Comparison of ENCODE assay signal across 17 cellular contexts in the genomic region with DNA sequence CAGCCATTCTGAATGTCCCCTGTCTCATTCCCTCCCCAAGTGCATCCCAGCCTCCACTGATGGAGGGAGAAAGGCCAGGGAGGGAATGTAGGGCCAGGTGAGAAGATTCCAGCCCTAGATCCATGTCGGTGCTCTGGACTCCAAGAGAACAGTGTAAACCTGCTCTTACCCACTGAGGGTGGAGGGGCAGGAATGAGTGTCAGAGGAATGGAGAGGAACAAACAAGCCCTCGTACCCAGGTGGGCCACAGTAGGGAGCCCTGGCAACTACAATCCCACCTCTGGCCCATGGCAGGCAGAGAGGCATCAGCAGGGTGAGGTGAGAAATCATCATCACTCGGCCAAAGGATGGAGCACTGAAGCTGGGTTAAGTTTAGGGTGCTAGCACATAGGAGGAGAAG. TPM values are rescaled to one million over a fixed set of nuclear protein-coding genes. Genes with fewer than 3 reads are reported as not detected.
DNase-seq lines count a peak whose midpoint lies in the region; ATAC-seq and FAIRE-seq lines count a peak whose summit lies in the region.
"Had no signal": no experiment of that assay in that cellular context is flagged by ENCODE, and none has a peak within 500 bp of the region (broad histone marks: within the 10 kb centered on the region; RNA-seq: fewer than 3 reads in every experiment).

No MANE protein-coding gene starts in this region.

- H3K4me1 Mint-ChIP-seq in activated T-cell treated with anti-CD3 and anti-CD28 coated beads, Interleukin-2, amount 50 U/mL, for 24 hours (ENCODE audit: low read depth), result peaks cover 10% of the 10 kb centered on the region
- H3K4me1 Mint-ChIP-seq in activated T-cell treated with anti-CD3 and anti-CD28 coated beads, Interleukin-2, amount 50 U/mL, for 72 hours (ENCODE audit: low read depth), result peaks cover 12% of the 10 kb centered on the region
- H3K4me1 Mint-ChIP-seq in central memory CD8-positive, alpha-beta T cell, result peaks cover 7% of the 10 kb centered on the region
- peaks cover 7 to 20% (median 12%) of the 10 kb centered on the region in 7 donors for H3K4me1 Mint-ChIP-seq in naive thymus-derived CD4-positive, alpha-beta T cell

- FAIRE-seq in urothelium cell line (lab: Jason Lieb, UNC), result peak; percentile 42
- FAIRE-seq: small intestine had no signal

- peak overlapping the region; percentile 42 for H3K27ac Mint-ChIP-seq in activated T-cell treated with anti-CD3 and anti-CD28 coated beads, Interleukin-2, amount 50 U/mL, for 24 hours
- H3K27ac Mint-ChIP-seq in activated T-cell treated with anti-CD3 and anti-CD28 coated beads, Interleukin-2, amount 50 U/mL, for 72 hours, result no peak overlapping the region
- H3K27ac Mint-ChIP-seq in central memory CD8-positive, alpha-beta T cell (ENCODE audit: low read depth), result peak overlapping the region; percentile 73
- peak overlapping the region in 7 of 9 donors; percentile 15 to 74 (median 41) for H3K27ac Mint-ChIP-seq in naive thymus-derived CD4-positive, alpha-beta T cell

- no peak overlapping the region for H3K4me3 Mint-ChIP-seq in activated T-cell treated with anti-CD3 and anti-CD28 coated beads, Interleukin-2, amount 50 U/mL, for 24 hours
- no peak overlapping the region for H3K4me3 Mint-ChIP-seq in activated T-cell treated with anti-CD3 and anti-CD28 coated beads, Interleukin-2, amount 50 U/mL, for 72 hours
- no peak overlapping the region for H3K4me3 Mint-ChIP-seq in central memory CD8-positive, alpha-beta T cell
- no peak overlapping the region for H3K4me3 Mint-ChIP-seq in naive thymus-derived CD4-positive, alpha-beta T cell
- H3K4me3 Mint-ChIP-seq: activated CD4-positive, alpha-beta T cell treated with anti-CD3 and anti-CD28 coated beads, Interleukin-2, amount 10 ng/mL, durations not matched to agents 24 days and 14 days had no signal

- CTCF ChIA-PET in naive thymus-derived CD4-positive, alpha-beta T cell (lab: Charles Lee), result interaction anchor here (1.5 to 2.9 kb wide), 3 partner anchors 83 to 104 kb away, joined by 4 to 71 read pairs (median 20); partner anchors contain the start of gene DDX27

- no peaks in the 10 kb centered on the region for H3K9me3 ChIP-seq in naive thymus-derived CD4-positive, alpha-beta T cell (ENCODE audit: control insufficient read depth in 2 of 3, low read length in 3 of 3)
- H3K9me3 ChIP-seq: BLaER1 treated with 17β-estradiol and CSF1 and Interleukin-3, amounts not matched to agents 10 nM and 100 nM; Peyer's patch; testis had no signal

- H3K27me3 Mint-ChIP-seq in activated T-cell treated with anti-CD3 and anti-CD28 coated beads, Interleukin-2, amount 50 U/mL, for 24 hours, result no peaks in the 10 kb centered on the region
- H3K27me3 Mint-ChIP-seq in activated T-cell treated with anti-CD3 and anti-CD28 coated beads, Interleukin-2, amount 50 U/mL, for 72 hours (ENCODE audit: low read depth), result no peaks in the 10 kb centered on the region
- H3K27me3 Mint-ChIP-seq in central memory CD8-positive, alpha-beta T cell, result no peaks in the 10 kb centered on the region
- no peaks in the 10 kb centered on the region for H3K27me3 Mint-ChIP-seq in naive thymus-derived CD4-positive, alpha-beta T cell
- H3K27me3 Mint-ChIP-seq: activated CD4-positive, alpha-beta T cell treated with anti-CD3 and anti-CD28 coated beads, Interleukin-2, amount 10 ng/mL, durations not matched to agents 24 days and 14 days had no signal

- intact Hi-C loops in naive thymus-derived CD4-positive, alpha-beta T cell (cut with micrococcal nuclease), result loop anchor here (1.0 to 5.0 kb wide), 4 partner anchors 53 to 184 kb away; no protein-coding TSS in a partner anchor

- ATAC-seq in activated T-cell treated with anti-CD3 and anti-CD28 coated beads, Interleukin-2, amount 50 U/mL, for 72 hours (replicated peaks in 1 of 2), result no peak
- ATAC-seq in central memory CD8-positive, alpha-beta T cell (replicated peaks; ENCODE audit: extremely low read depth, poor library complexity, severe bottlenecking), result no peak
- no peak for ATAC-seq in naive thymus-derived CD4-positive, alpha-beta T cell
- ATAC-seq in GM19035 (IDR thresholded peaks at IDR 0.05; ENCODE audit: unreplicated experiment), result no peak

- POLR2A ChIA-PET in naive thymus-derived CD4-positive, alpha-beta T cell (lab: Charles Lee), result interaction anchor here (1.2 to 1.7 kb wide), 2 partner anchors 56 to 84 kb away, joined by 3 to 12 read pairs; partner anchors contain the start of gene DDX27

- H3K27me3 ChIP-seq in naive thymus-derived CD4-positive, alpha-beta T cell (ENCODE audit: control insufficient read depth in 2 of 2, insufficient read depth in 2 of 2, low read length in 2 of 2), result peaks cover 0 to 3% of the 10 kb centered on the region in 2 donors
- H3K27me3 ChIP-seq: BLaER1 treated with 17β-estradiol and CSF1 and Interleukin-3, amounts not matched to agents 10 nM and 100 nM; Peyer's patch; testis had no signal

- no peak overlapping the region for H3K27ac ChIP-seq in naive thymus-derived CD4-positive, alpha-beta T cell (ENCODE audit: low read depth, low read length)
- H3K27ac ChIP-seq: BLaER1 treated with 17β-estradiol and CSF1 and Interleukin-3, amounts not matched to agents 10 nM and 100 nM; Peyer's patch; testis had no signal

- H3K9me3 Mint-ChIP-seq in activated T-cell treated with anti-CD3 and anti-CD28 coated beads, Interleukin-2, amount 50 U/mL, for 24 hours, result no peaks in the 10 kb centered on the region
- no peaks in the 10 kb centered on the region for H3K9me3 Mint-ChIP-seq in activated T-cell treated with anti-CD3 and anti-CD28 coated beads, Interleukin-2, amount 50 U/mL, for 72 hours
- no peaks in the 10 kb centered on the region for H3K9me3 Mint-ChIP-seq in central memory CD8-positive, alpha-beta T cell
- no peaks in the 10 kb centered on the region for H3K9me3 Mint-ChIP-seq in naive thymus-derived CD4-positive, alpha-beta T cell
- H3K9me3 Mint-ChIP-seq: activated CD4-positive, alpha-beta T cell treated with anti-CD3 and anti-CD28 coated beads, Interleukin-2, amount 10 ng/mL, durations not matched to agents 24 days and 14 days had no signal

- peaks cover 82% of the 10 kb centered on the region for H3K36me3 Mint-ChIP-seq in activated T-cell treated with anti-CD3 and anti-CD28 coated beads, Interleukin-2, amount 50 U/mL, for 24 hours (ENCODE audit: low read depth)
- peaks cover 4 to 21% of the 10 kb centered on the region in 2 donors for H3K36me3 Mint-ChIP-seq in activated T-cell treated with anti-CD3 and anti-CD28 coated beads, Interleukin-2, amount 50 U/mL, for 72 hours (ENCODE audit: insufficient read depth in 2 of 2)
- peaks cover 50% of the 10 kb centered on the region for H3K36me3 Mint-ChIP-seq in central memory CD8-positive, alpha-beta T cell (ENCODE audit: insufficient read depth)
- peaks cover 0 to 28% (median 16%) of the 10 kb centered on the region in 5 donors for H3K36me3 Mint-ChIP-seq in naive thymus-derived CD4-positive, alpha-beta T cell

- no peaks in the 10 kb centered on the region for H3K4me1 ChIP-seq in naive thymus-derived CD4-positive, alpha-beta T cell (ENCODE audit: control insufficient read depth in 2 of 2, insufficient read depth in 2 of 2, low read length in 2 of 2)
- H3K4me1 ChIP-seq: BLaER1 treated with 17β-estradiol and CSF1 and Interleukin-3, amounts not matched to agents 10 nM and 100 nM; Peyer's patch had no signal

- H3K4me3 ChIP-seq in naive thymus-derived CD4-positive, alpha-beta T cell (ENCODE audit: low read length), result no peak overlapping the region
- H3K4me3 ChIP-seq: BLaER1 treated with 17β-estradiol and CSF1 and Interleukin-3, amounts not matched to agents 10 nM and 100 nM; Peyer's patch; testis had no signal

- no peak for DNase-seq in activated T-cell treated with anti-CD3 and anti-CD28 coated beads, Interleukin-2, amount 50 U/mL, for 24 hours
- DNase-seq in activated T-cell treated with anti-CD3 and anti-CD28 coated beads, Interleukin-2, amount 50 U/mL, for 72 hours, result no peak
- DNase-seq in central memory CD8-positive, alpha-beta T cell (ENCODE audit: low spot score in 2 of 2), result no peak
- no peak for DNase-seq in naive thymus-derived CD4-positive, alpha-beta T cell
- DNase-seq in urothelium cell line (ENCODE audit: low spot score), result no peak
- DNase-seq in DMS 273 (lab: John Stamatoyannopoulos, UW; ENCODE audit: unreplicated experiment), result no peak
- no peak for DNase-seq in NCI-H226
- DNase-seq: glutamatergic neuron; left ventricle myocardium superior; NCI-H1417 treated with DMSO at 0.1 percent for 48 hours; Peyer's patch; stimulated activated CD8-positive, alpha-beta memory T cell treated with anti-CD3 and anti-CD28 coated beads, Interleukin-4, amount 100 ng/mL, for 48 hours; testis had no signal

- H3K36me3 ChIP-seq in naive thymus-derived CD4-positive, alpha-beta T cell (ENCODE audit: control insufficient read depth in 2 of 3, insufficient read depth in 3 of 3, low read length in 3 of 3), result peaks cover 0 to 40% (median 5%) of the 10 kb centered on the region in 3 experiments

RNA-seq across cellular contexts. Expression of gene STAU1, which starts 54.6 kb away (rescaled TPM):
- total RNA-seq in activated T-cell treated with anti-CD3 and anti-CD28 coated beads, Interleukin-2, amount 50 U/mL, for 72 hours, result 10 to 100 TPM; 80.5 to 83.3 TPM
- total RNA-seq in naive thymus-derived CD4-positive, alpha-beta T cell, result 10 to 100 TPM; 42.8 to 56.3 (median 48.7) TPM
- polyA plus RNA-seq in naive thymus-derived CD4-positive, alpha-beta T cell, result 10 to 100 TPM; 35.8 to 42.8 TPM
